In genomic region chr2:238513346-238513745, GRCh38 we compare ENCODE assay signal across 9 cellular contexts.
DNase-seq lines count a peak whose midpoint lies in the region; ATAC-seq lines count a peak whose summit lies in the region.
"Had no signal": no experiment of that assay in that cellular context is flagged by ENCODE, and none has a peak within 500 bp of the region (broad histone marks: within the 10 kb centered on the region; RNA-seq: fewer than 3 reads in every experiment).

No MANE protein-coding gene starts in this region.

- POLR2A ChIA-PET in activated CD4-positive, alpha-beta T cell treated with anti-CD3 and anti-CD28 coated beads for 36 hours (lab: Charles Lee): interaction anchor here (0.6 kb wide), 1 partner anchor 127 kb away, joined by 3 read pairs; no protein-coding TSS in a partner anchor
- POLR2A ChIA-PET in activated CD4-positive, alpha-beta memory T cell treated with anti-CD3 and anti-CD28 coated beads for 36 hours (lab: Charles Lee): no interaction called here

- peaks cover 1% of the 10 kb centered on the region for H3K36me3 Mint-ChIP-seq in activated CD4-positive, alpha-beta T cell treated with anti-CD3 and anti-CD28 coated beads for 36 hours (ENCODE audit: low read depth)
- peaks cover 7% of the 10 kb centered on the region for H3K36me3 Mint-ChIP-seq in activated CD4-positive, alpha-beta memory T cell treated with anti-CD3 and anti-CD28 coated beads for 36 hours

- no peaks in the 10 kb centered on the region for H3K27me3 Mint-ChIP-seq in activated CD4-positive, alpha-beta T cell treated with anti-CD3 and anti-CD28 coated beads for 36 hours
- peaks cover 2% of the 10 kb centered on the region for H3K27me3 Mint-ChIP-seq in activated CD4-positive, alpha-beta memory T cell treated with anti-CD3 and anti-CD28 coated beads for 36 hours
- H3K27me3 Mint-ChIP-seq: activated naive CD8-positive, alpha-beta T cell had no signal

- no peaks in the 10 kb centered on the region for H3K4me1 Mint-ChIP-seq in activated CD4-positive, alpha-beta T cell treated with anti-CD3 and anti-CD28 coated beads for 36 hours
- no peaks in the 10 kb centered on the region for H3K4me1 Mint-ChIP-seq in activated CD4-positive, alpha-beta memory T cell treated with anti-CD3 and anti-CD28 coated beads for 36 hours (ENCODE audit: low read depth)

- H3K9me3 Mint-ChIP-seq in activated CD4-positive, alpha-beta T cell treated with anti-CD3 and anti-CD28 coated beads for 36 hours (ENCODE audit: low read depth): peaks cover 13% of the 10 kb centered on the region
- peaks cover 22% of the 10 kb centered on the region for H3K9me3 Mint-ChIP-seq in activated CD4-positive, alpha-beta memory T cell treated with anti-CD3 and anti-CD28 coated beads for 36 hours

- CTCF ChIA-PET in activated CD4-positive, alpha-beta T cell treated with anti-CD3 and anti-CD28 coated beads for 36 hours (lab: Charles Lee): interaction anchor here (0.6 to 1.4 kb wide), 10 partner anchors 19 to 288 kb away, joined by 3 to 7 read pairs (median 3); no protein-coding TSS in a partner anchor
- CTCF ChIA-PET in activated CD4-positive, alpha-beta memory T cell treated with anti-CD3 and anti-CD28 coated beads for 36 hours (lab: Charles Lee): interaction anchor here (0.6 to 1.8 kb wide), 5 partner anchors 10 to 274 kb away, joined by 3 to 14 read pairs (median 5); no protein-coding TSS in a partner anchor

- intact Hi-C loops in activated CD4-positive, alpha-beta T cell treated with anti-CD3 and anti-CD28 coated beads for 36 hours (cut with DNase I, micrococcal nuclease): loop anchor here (1.0 kb wide), 1 partner anchor 272 kb away; no protein-coding TSS in a partner anchor
- intact Hi-C loops in activated CD4-positive, alpha-beta memory T cell treated with anti-CD3 and anti-CD28 coated beads for 36 hours (cut with micrococcal nuclease): loop anchor here (1.0 kb wide), 1 partner anchor 272 kb away; no protein-coding TSS in a partner anchor

- H3K27ac Mint-ChIP-seq in activated CD4-positive, alpha-beta T cell treated with anti-CD3 and anti-CD28 coated beads for 36 hours: no peak overlapping the region
- H3K27ac Mint-ChIP-seq in activated CD4-positive, alpha-beta memory T cell treated with anti-CD3 and anti-CD28 coated beads for 36 hours: no peak overlapping the region
- H3K27ac Mint-ChIP-seq: activated naive CD8-positive, alpha-beta T cell had no signal

- no peak overlapping the region for H3K4me3 Mint-ChIP-seq in activated CD4-positive, alpha-beta T cell treated with anti-CD3 and anti-CD28 coated beads for 36 hours
- H3K4me3 Mint-ChIP-seq in activated CD4-positive, alpha-beta memory T cell treated with anti-CD3 and anti-CD28 coated beads for 36 hours: no peak overlapping the region
- H3K4me3 Mint-ChIP-seq: activated naive CD8-positive, alpha-beta T cell had no signal

- peak; percentile 72 for DNase-seq in activated CD4-positive, alpha-beta T cell treated with anti-CD3 and anti-CD28 coated beads for 36 hours
- DNase-seq in activated CD4-positive, alpha-beta T cell treated with anti-CD3 and anti-CD28 coated beads for 1 hour: no peak
- DNase-seq in KG1 (lab: John Stamatoyannopoulos, UW) (peak; percentile 37), iris pigment epithelial cell (ENCODE audit: low read depth) (peak; percentile 56), kidney glomerular epithelial cell (lab: John Stamatoyannopoulos, UW) (no peak), NCI-H187 treated with DMSO at 0.1 percent for 48 hours (lab: John Stamatoyannopoulos, UW) (no peak), GDM1 (lab: John Stamatoyannopoulos, UW) (no peak)
- peak; percentile 51 for DNase-seq in activated CD4-positive, alpha-beta memory T cell treated with anti-CD3 and anti-CD28 coated beads for 36 hours

- peak; percentile 42 for ATAC-seq in activated CD4-positive, alpha-beta T cell treated with anti-CD3 and anti-CD28 coated beads for 36 hours

Comparison
In these comparisons a context has a peak if more than half of its experiments do, and no peak if none do; other contexts are left out.
1. DNase-seq: peak in activated CD4-positive, alpha-beta T cell treated with anti-CD3 and anti-CD28 coated beads for 36 hours (single experiment), KG1 (single experiment), activated CD4-positive, alpha-beta memory T cell treated with anti-CD3 and anti-CD28 coated beads for 36 hours (single experiment) and iris pigment epithelial cell (single experiment); none in activated CD4-positive, alpha-beta T cell treated with anti-CD3 and anti-CD28 coated beads for 1 hour (single experiment), kidney glomerular epithelial cell (single experiment), NCI-H187 treated with DMSO at 0.1 percent for 48 hours (single experiment) and GDM1 (single experiment).